ENCODE assay signal across 21 cellular contexts in genomic region chr1:39124282-39124681, GRCh38.
DNase-seq lines count a peak whose midpoint lies in the region; ATAC-seq, FAIRE-seq and TF ChIP-seq lines count a peak whose summit lies in the region.
"Had no signal": no experiment of that assay in that cellular context is flagged by ENCODE, and none has a peak within 500 bp of the region (broad histone marks: within the 10 kb centered on the region; RNA-seq: fewer than 3 reads in every experiment).

No MANE protein-coding gene starts in this region.

- dilution Hi-C loops in keratinocyte (cut with MboI; ENCODE audit: extremely low pct_ligation_motif_present, low sequenced_read_pairs), result no loop called here

- FAIRE-seq in GM12878 (lab: Jason Lieb, UNC) (no peak), keratinocyte (lab: Jason Lieb, UNC) (no peak)
- FAIRE-seq: A204.1, G401.6, GM18507 had no signal

- H3K27ac ChIP-seq in RWPE2 (ENCODE audit: poor library complexity, severe bottlenecking) (peak overlapping the region; percentile 95), SK-N-SH (ENCODE audit: low read depth in 2 of 2, low read length in 1 of 2) (peak overlapping the region in 1 of 2 experiments; percentile 56; a peak in 2 of 4 replicates), GM12878 (ENCODE audit: control insufficient read depth, insufficient read depth) (no peak overlapping the region), keratinocyte (ENCODE audit: control insufficient read depth, insufficient read depth, low read length) (peak overlapping the region; percentile 0), MM.1S (ENCODE audit: low read length) (no peak overlapping the region), uterus (no peak overlapping the region)
- H3K27ac ChIP-seq: BLaER1, C4-2B had no signal

- H3F3A ChIP-seq in SK-N-SH (replicated peaks; ENCODE audit: insufficient read depth), result peaks cover 6% of the 10 kb centered on the region
- no peaks in the 10 kb centered on the region for H3F3A ChIP-seq in MM.1S (ENCODE audit: insufficient read depth, low read length)

- no peaks in the 10 kb centered on the region for H3K27me3 ChIP-seq in RWPE2 (ENCODE audit: insufficient read depth, poor library complexity, severe bottlenecking)
- H3K27me3 ChIP-seq in SK-N-SH (ENCODE audit: insufficient read depth), result no peaks in the 10 kb centered on the region
- H3K27me3 ChIP-seq in GM12878 (replicated peaks in 1 of 2; ENCODE audit: control insufficient read depth in 2 of 2, insufficient read depth in 2 of 2, low read length in 1 of 2), result no peaks in the 10 kb centered on the region
- H3K27me3 ChIP-seq in keratinocyte (ENCODE audit: control insufficient read depth, extremely low read depth, insufficient read depth, low read length), result no peaks in the 10 kb centered on the region
- H3K27me3 ChIP-seq in MM.1S (replicated peaks; ENCODE audit: insufficient read depth, low read length), result no peaks in the 10 kb centered on the region
- H3K27me3 ChIP-seq in uterus, result no peaks in the 10 kb centered on the region
- H3K27me3 ChIP-seq: BLaER1 had no signal

- TF ChIP-seq RAD21 in SK-N-SH (IDR thresholded peaks at IDR 0.05; ENCODE audit: low read length) (no peak), GM12878 (IDR thresholded peaks at IDR 0.05; ENCODE audit: insufficient read depth, low read depth, low read length) (no peak)

- H3K79me2 ChIP-seq in SK-N-SH (ENCODE audit: insufficient read depth) (peaks cover 97% of the 10 kb centered on the region), GM12878 (ENCODE audit: control insufficient read depth, insufficient read depth, low read length) (peaks cover 6% of the 10 kb centered on the region), keratinocyte (ENCODE audit: control insufficient read depth, insufficient read depth, low read length) (peaks cover 87% of the 10 kb centered on the region), MM.1S (ENCODE audit: low read length) (no peaks in the 10 kb centered on the region)

- peaks cover 23% of the 10 kb centered on the region for H4K20me1 ChIP-seq in SK-N-SH (ENCODE audit: insufficient read depth)
- no peaks in the 10 kb centered on the region for H4K20me1 ChIP-seq in GM12878 (ENCODE audit: control insufficient read depth, insufficient read depth)
- peaks cover 6% of the 10 kb centered on the region for H4K20me1 ChIP-seq in keratinocyte (ENCODE audit: control insufficient read depth, extremely low read depth, insufficient read depth, low read length)
- no peaks in the 10 kb centered on the region for H4K20me1 ChIP-seq in MM.1S (ENCODE audit: insufficient read depth, low read length)

- SMC1A ChIA-PET in GM12878 (lab: Charles Lee; ENCODE audit: uncharacterized antibody, unreplicated experiment), result interaction anchor here (0.9 kb wide), 1 partner anchor 18 kb away, joined by 3 read pairs; no protein-coding TSS in a partner anchor

- in situ Hi-C loops in GM12878 (cut with MboI), result no loop called here

- H3K36me3 ChIP-seq in RWPE2 (ENCODE audit: low read depth), result peaks cover 56% of the 10 kb centered on the region
- peaks cover 0 to 15% of the 10 kb centered on the region in 2 experiments for H3K36me3 ChIP-seq in SK-N-SH (replicated peaks in 1 of 2; ENCODE audit: control insufficient read depth in 1 of 2, insufficient read depth in 2 of 2, low read length in 1 of 2)
- peaks cover 0 to 5% of the 10 kb centered on the region in 2 experiments; a peak in 2 of 4 replicates for H3K36me3 ChIP-seq in GM12878 (ENCODE audit: control insufficient read depth in 2 of 2, insufficient read depth in 2 of 2, low read length in 1 of 2)
- peaks cover 3 to 6% of the 10 kb centered on the region in 2 experiments for H3K36me3 ChIP-seq in keratinocyte (ENCODE audit: control insufficient read depth in 2 of 2, extremely low read depth in 1 of 2, insufficient read depth in 2 of 2, low read length in 2 of 2)
- H3K36me3 ChIP-seq in MM.1S (replicated peaks; ENCODE audit: insufficient read depth, low read length), result no peaks in the 10 kb centered on the region
- H3K36me3 ChIP-seq in uterus, result no peaks in the 10 kb centered on the region

- H3K9ac ChIP-seq in SK-N-SH (no peak overlapping the region), GM12878 (ENCODE audit: control insufficient read depth, insufficient read depth, low read length) (no peak overlapping the region), keratinocyte (ENCODE audit: control insufficient read depth, extremely low read depth, insufficient read depth, low read length) (peak overlapping the region; percentile 24), MM.1S (ENCODE audit: low read length) (no peak overlapping the region)
- H3K9ac ChIP-seq: BLaER1 had no signal

- no TSS peak for BruUV-seq in GM12878 (replicated peaks; lab: Mats Ljungman, UMichigan)

- TF ChIP-seq CTCF in RWPE2 (IDR thresholded peaks at IDR 0.05; ENCODE audit: poor library complexity, severe bottlenecking), result no peak
- TF ChIP-seq CTCF in SK-N-SH (IDR thresholded peaks at IDR 0.05), result no peak
- no peak for TF ChIP-seq CTCF in GM12878 (IDR thresholded peaks at IDR 0.05 in 2 of 3, conservative IDR thresholded peaks at IDR 0.05 in 1 of 3; ENCODE audit: control insufficient read depth in 2 of 3, extremely low read depth in 1 of 3, insufficient read depth in 1 of 3, low read depth in 3 of 3, low read length in 3 of 3)
- TF ChIP-seq CTCF in keratinocyte (optimal IDR thresholded peaks at IDR 0.05 in 1 of 3, IDR thresholded peaks at IDR 0.05 in 1 of 3, conservative IDR thresholded peaks at IDR 0.05 in 1 of 3; ENCODE audit: extremely low read depth in 1 of 3, insufficient read depth in 2 of 3, low read length in 3 of 3), result no peak
- TF ChIP-seq CTCF in MM.1S (IDR thresholded peaks at IDR 0.05; ENCODE audit: low read length), result no peak
- no peak for TF ChIP-seq CTCF in uterus (IDR thresholded peaks at IDR 0.05)

- peaks cover under 1% of the 10 kb centered on the region for H3K9me1 ChIP-seq in keratinocyte (ENCODE audit: control insufficient read depth, extremely low read depth, insufficient read depth, low read length)

- intact Hi-C loops in GM12878 (cut with micrococcal nuclease; ENCODE audit: unreplicated experiment), result no loop called here
- intact Hi-C loops in uterus (cut with DNase I; ENCODE audit: low total_unique reads), result no loop called here

- H3K4me3 ChIP-seq in RWPE2 (ENCODE audit: severe bottlenecking) (no peak overlapping the region), SK-N-SH (ENCODE audit: low read depth in 2 of 2, low read length in 1 of 2) (no peak overlapping the region), GM12878 (no peak overlapping the region), keratinocyte (ENCODE audit: control insufficient read depth in 2 of 3, extremely low read depth in 1 of 3, insufficient read depth in 2 of 3, low read depth in 1 of 3, low read length in 3 of 3) (no peak overlapping the region), MM.1S (ENCODE audit: low read length) (no peak overlapping the region), uterus (no peak overlapping the region)
- H3K4me3 ChIP-seq: BLaER1, GM23338 had no signal

- peaks cover 46% of the 10 kb centered on the region for H3K4me1 ChIP-seq in RWPE2 (ENCODE audit: insufficient read depth, poor library complexity, severe bottlenecking)
- peaks cover 4 to 17% of the 10 kb centered on the region in 2 experiments; a peak in 3 of 4 replicates for H3K4me1 ChIP-seq in SK-N-SH (ENCODE audit: control insufficient read depth in 1 of 2, insufficient read depth in 2 of 2, low read depth in 1 of 2, low read length in 1 of 2)
- H3K4me1 ChIP-seq in GM12878 (ENCODE audit: control insufficient read depth, insufficient read depth, low read length), result no peaks in the 10 kb centered on the region
- peaks cover 51% of the 10 kb centered on the region for H3K4me1 ChIP-seq in keratinocyte (ENCODE audit: control insufficient read depth, extremely low read depth, insufficient read depth, low read length)
- no peaks in the 10 kb centered on the region for H3K4me1 ChIP-seq in MM.1S (ENCODE audit: low read length)
- H3K4me1 ChIP-seq in uterus, result peaks cover 0 to 2% of the 10 kb centered on the region in 2 donors
- H3K4me1 ChIP-seq: Caco-2 had no signal

- DNase-seq in RWPE2 (ENCODE audit: low spot score), result no peak
- no peak for DNase-seq in SK-N-SH
- no peak for DNase-seq in GM12878 (ENCODE audit: low read depth, low spot score)
- no peak for DNase-seq in keratinocyte (ENCODE audit: low read depth, low spot score)
- DNase-seq in MM.1S, result no peak
- DNase-seq in uterus, result no peak
- DNase-seq: Caco-2; CD4-positive, CD25-positive, alpha-beta regulatory T cell; CD8-positive, alpha-beta T cell; DMS153; DND-41; H9 had no signal

- no peak overlapping the region for H3K4me2 ChIP-seq in SK-N-SH
- H3K4me2 ChIP-seq in GM12878 (ENCODE audit: control insufficient read depth, insufficient read depth), result no peak overlapping the region
- peak overlapping the region; percentile 58 for H3K4me2 ChIP-seq in keratinocyte (ENCODE audit: control insufficient read depth, extremely low read depth, insufficient read depth, low read depth, low read length)
- H3K4me2 ChIP-seq in MM.1S (ENCODE audit: low read depth, low read length), result no peak overlapping the region
- H3K4me2 ChIP-seq: BLaER1, GM23338 had no signal

- H3K9me2 ChIP-seq in SK-N-SH (no peaks in the 10 kb centered on the region), MM.1S (replicated peaks; ENCODE audit: insufficient read depth, low read length) (no peaks in the 10 kb centered on the region)

- CTCF ChIA-PET in SK-N-SH (lab: Yijun Ruan, JAX) (interaction anchor here (0.9 kb wide), 1 partner anchor 25 kb away, joined by 3 read pairs; no protein-coding TSS in a partner anchor), GM12878 (lab: Yijun Ruan, JAX) (no interaction called here)

- H3K9me3 ChIP-seq in RWPE2 (ENCODE audit: severe bottlenecking), result no peaks in the 10 kb centered on the region
- no peaks in the 10 kb centered on the region for H3K9me3 ChIP-seq in SK-N-SH
- no peaks in the 10 kb centered on the region for H3K9me3 ChIP-seq in GM12878 (replicated peaks; ENCODE audit: control insufficient read depth, insufficient read depth, low read length)
- no peaks in the 10 kb centered on the region for H3K9me3 ChIP-seq in keratinocyte (ENCODE audit: control insufficient read depth, low read depth, low read length)
- no peaks in the 10 kb centered on the region for H3K9me3 ChIP-seq in MM.1S (replicated peaks; ENCODE audit: insufficient read depth, low read length)
- H3K9me3 ChIP-seq in uterus, result no peaks in the 10 kb centered on the region
- H3K9me3 ChIP-seq: BLaER1, Caco-2 had no signal

- 72% methylated on average over 1 of the region's 1 CpG for WGBS in SK-N-SH (ENCODE audit: low lambda C conversion rate)
- 5% methylated on average over 1 of the region's 1 CpG for WGBS in GM12878 (ENCODE audit: insufficient coverage, insufficient replicate concordance, low lambda C conversion rate, missing lambda C conversion rate)

- TF ChIP-seq EP300 in SK-N-SH (IDR thresholded peaks at IDR 0.05; ENCODE audit: borderline replicate concordance in 1 of 2, low read depth in 1 of 2, low read length in 1 of 2) (peak in 1 of 2 experiments; percentile 72; a peak in 2 of 4 replicates), GM12878 (IDR thresholded peaks at IDR 0.05; ENCODE audit: borderline replicate concordance in 1 of 2, control insufficient read depth in 1 of 2, low read depth in 2 of 2, low read length in 2 of 2) (no peak)

- RAD21 ChIA-PET in GM12878 (lab: Charles Lee; ENCODE audit: unreplicated experiment), result no interaction called here

- H2AFZ ChIP-seq in SK-N-SH (ENCODE audit: low read depth) (no peak overlapping the region), GM12878 (ENCODE audit: control insufficient read depth, low read depth, low read length) (no peak overlapping the region), keratinocyte (ENCODE audit: control insufficient read depth, low read length) (no peak overlapping the region), MM.1S (ENCODE audit: low read length) (no peak overlapping the region)
- H2AFZ ChIP-seq: GM23338 had no signal

- ATAC-seq in RWPE2 (ENCODE audit: low read depth) (no peak), GM12878 (no peak), HG03108 (IDR thresholded peaks at IDR 0.05; ENCODE audit: unreplicated experiment) (no peak), GM18498 (IDR thresholded peaks at IDR 0.05; ENCODE audit: unreplicated experiment) (no peak)
- ATAC-seq: CD8-positive, alpha-beta T cell; GM23338; HCT116 had no signal

- no peak for TF ChIP-seq POLR2A in GM12878 (IDR thresholded peaks at IDR 0.05; ENCODE audit: low read depth, low read length)
- TF ChIP-seq POLR2A in uterus (IDR thresholded peaks at IDR 0.05), result no peak

- POLR2A ChIA-PET in SK-N-SH (lab: Yijun Ruan, JAX), result no interaction called here
- POLR2A ChIA-PET in GM12878 (lab: Charles Lee), result interaction anchor here (0.7 kb wide), 1 partner anchor 267 kb away, joined by 3 read pairs; no protein-coding TSS in a partner anchor

Comparison
In these comparisons a context has a peak if more than half of its experiments do, and no peak if none do; other contexts are left out.
1. H3K27ac ChIP-seq: peak in RWPE2 (single experiment) and keratinocyte (single experiment); none in GM12878 (single experiment), MM.1S (single experiment) and uterus (0 of 2).